10 cellular contexts compared by ENCODE assay signal in the genomic region with DNA sequence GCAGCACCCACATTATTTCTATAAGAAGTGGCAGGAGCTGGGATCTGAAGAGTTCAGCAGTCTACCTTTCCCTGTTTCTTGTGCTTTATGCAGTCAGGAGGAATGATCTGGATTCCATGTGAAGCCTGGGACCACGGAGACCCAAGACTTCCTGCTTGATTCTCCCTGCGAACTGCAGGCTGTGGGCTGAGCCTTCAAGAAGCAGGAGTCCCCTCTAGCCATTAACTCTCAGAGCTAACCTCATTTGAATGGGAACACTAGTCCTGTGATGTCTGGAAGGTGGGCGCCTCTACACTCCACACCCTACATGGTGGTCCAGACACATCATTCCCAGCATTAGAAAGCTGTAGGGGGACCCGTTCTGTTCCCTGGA. TPM values are rescaled to one million over a fixed set of nuclear protein-coding genes. Genes with fewer than 3 reads are reported as not detected.
DNase-seq lines count a peak whose midpoint lies in the region; ATAC-seq and TF ChIP-seq lines count a peak whose summit lies in the region.
"Had no signal": no experiment of that assay in that cellular context is flagged by ENCODE, and none has a peak within 500 bp of the region (broad histone marks: within the 10 kb centered on the region; RNA-seq: fewer than 3 reads in every experiment).

No MANE protein-coding gene starts in this region.

- H3K27ac ChIP-seq in osteoblast (ENCODE audit: low read depth, low read length), result no peak overlapping the region

- H3K4me1 Mint-ChIP-seq in chondrocyte (ENCODE audit: low read depth), result no peaks in the 10 kb centered on the region

- H3K27me3 ChIP-seq in osteoblast (ENCODE audit: insufficient read depth, low read length), result peaks cover 19% of the 10 kb centered on the region

- no peaks in the 10 kb centered on the region for H4K20me1 ChIP-seq in osteoblast (ENCODE audit: insufficient read depth, low read length)

- H2AFZ ChIP-seq in osteoblast (ENCODE audit: low read length), result no peak overlapping the region

- no peak overlapping the region for H3K27ac Mint-ChIP-seq in chondrocyte (ENCODE audit: unreplicated experiment)

- no peak overlapping the region for H3K4me3 Mint-ChIP-seq in chondrocyte (ENCODE audit: unreplicated experiment)

- ATAC-seq in Right ventricle myocardium superior (ENCODE audit: poor library complexity), result no peak
- ATAC-seq: HCT116, HepG2 had no signal

- no peaks in the 10 kb centered on the region for H3K36me3 Mint-ChIP-seq in chondrocyte (ENCODE audit: low read depth)

- H3K4me3 ChIP-seq in osteoblast (ENCODE audit: insufficient read depth, low read length), result no peak overlapping the region

- no peaks in the 10 kb centered on the region for H3K9me3 Mint-ChIP-seq in chondrocyte (ENCODE audit: low read depth)

- no peaks in the 10 kb centered on the region for H3K9me3 ChIP-seq in osteoblast (ENCODE audit: low read depth, low read length)

- H3K79me2 ChIP-seq in osteoblast (ENCODE audit: insufficient read depth, low read length), result no peaks in the 10 kb centered on the region

- H3K27me3 Mint-ChIP-seq in chondrocyte (ENCODE audit: low read depth), result peaks cover 6% of the 10 kb centered on the region

- no peaks in the 10 kb centered on the region for H3K4me1 ChIP-seq in osteoblast (ENCODE audit: insufficient read depth, low read length)

- H3K4me2 ChIP-seq in osteoblast (ENCODE audit: insufficient read depth, low read length), result no peak overlapping the region

- H3K36me3 ChIP-seq in osteoblast (ENCODE audit: insufficient read depth, low read length), result no peaks in the 10 kb centered on the region

- DNase-seq in cardiac septum (ENCODE audit: low spot score), result peak; percentile 36
- DNase-seq in Right ventricle myocardium superior, result no peak
- peak; percentile 15 for DNase-seq in chondrocyte (ENCODE audit: low spot score)
- peak; percentile 18 for DNase-seq in osteoblast (ENCODE audit: insufficient read length, low spot score, missing footprints)
- no peak for DNase-seq in SKM-1 (lab: John Stamatoyannopoulos, UW; ENCODE audit: unreplicated experiment)
- no peak for DNase-seq in NCI-H2196 (lab: John Stamatoyannopoulos, UW; ENCODE audit: unreplicated experiment)

- intact Hi-C loops in cardiac septum (cut with DNase I) (no loop called here), Right ventricle myocardium superior (cut with DNase I) (no loop called here)

- TF ChIP-seq CTCF in chondrocyte (IDR thresholded peaks at IDR 0.05), result no peak
- no peak for TF ChIP-seq CTCF in osteoblast (IDR thresholded peaks at IDR 0.05; ENCODE audit: extremely low read depth, low read depth, low read length)

RNA-seq across cellular contexts. Expression of gene RBP3, which starts 0.9 kb away (rescaled TPM):
- total RNA-seq in cardiac septum (not detected), Right ventricle myocardium superior (not detected), chondrocyte (not detected in 3 replicates), osteoblast (not detected in 2 replicates)
- total RNA-seq: A673, Daoy, HepG2 had no signal

RNA-seq across cellular contexts. Expression of gene GDF2, which starts 25.0 kb away (rescaled TPM):
- total RNA-seq in cardiac septum, result not detected
- not detected for total RNA-seq in Right ventricle myocardium superior
- total RNA-seq in chondrocyte, result not detected in 3 replicates
- not detected in 2 replicates for total RNA-seq in osteoblast
- total RNA-seq: A673, Daoy, HepG2 had no signal

RNA-seq across cellular contexts. Expression of gene ZNF488, which starts 36.8 kb away (rescaled TPM):
- 0.16 TPM for total RNA-seq in cardiac septum
- total RNA-seq in Right ventricle myocardium superior, result not detected
- 0.10 to 1.1 TPM (median 0.17 TPM) in 3 replicates for total RNA-seq in chondrocyte
- total RNA-seq in osteoblast, result under 0.01 and 0.29 TPM in 2 replicates

RNA-seq across cellular contexts. Expression of gene GDF10, which starts 47.3 kb away (rescaled TPM):
- total RNA-seq in cardiac septum (1.7 TPM), Right ventricle myocardium superior (0.11 TPM), chondrocyte (0.31 to 3.2 TPM (median 0.67 TPM) in 3 replicates), osteoblast (under 0.01 TPM in 2 replicates)
- total RNA-seq: HepG2 had no signal

Comparison
In these comparisons a context has a peak if more than half of its experiments do, and no peak if none do; other contexts are left out.
1. DNase-seq: peak in cardiac septum (single experiment), chondrocyte (single experiment) and osteoblast (single experiment); none in Right ventricle myocardium superior (single experiment), SKM-1 (single experiment) and NCI-H2196 (single experiment).